1 cellular context compared by ENCODE assay signal in the genomic region with DNA sequence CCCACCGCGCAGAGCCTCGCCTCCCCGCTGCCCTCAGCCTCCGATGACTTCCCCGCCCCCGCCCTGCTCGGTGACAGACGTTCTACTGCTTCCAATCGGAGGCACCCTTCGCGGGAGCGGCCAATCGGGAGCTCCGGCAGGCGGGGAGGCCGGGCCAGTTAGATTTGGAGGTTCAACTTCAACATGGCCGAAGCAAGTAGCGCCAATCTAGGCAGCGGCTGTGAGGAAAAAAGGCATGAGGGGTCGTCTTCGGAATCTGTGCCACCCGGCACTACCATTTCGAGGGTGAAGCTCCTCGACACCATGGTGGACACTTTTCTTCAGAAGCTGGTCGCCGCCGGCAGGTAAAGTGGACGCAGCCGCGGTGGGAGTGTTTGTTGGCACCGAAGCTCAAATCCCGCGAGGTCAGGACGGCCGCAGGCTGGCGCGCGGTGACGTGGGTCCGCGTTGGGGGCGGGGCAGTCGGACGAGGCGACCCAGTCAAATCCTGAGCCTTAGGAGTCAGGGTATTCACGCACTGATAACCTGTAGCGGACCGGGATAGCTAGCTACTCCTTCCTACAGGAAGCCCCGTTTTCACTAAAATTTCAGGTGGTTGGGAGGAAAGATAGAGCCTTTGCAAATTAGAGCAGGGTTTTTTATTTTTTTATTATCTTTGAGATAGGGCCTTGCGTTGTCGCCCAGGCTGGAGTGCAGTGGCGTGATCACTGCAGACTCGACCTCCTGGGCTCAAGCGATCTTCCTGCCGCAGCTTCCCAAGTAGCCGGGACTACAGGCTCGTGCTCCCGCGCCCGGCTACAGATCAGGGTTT.
TF ChIP-seq lines count a peak whose summit lies in the region.

A gene with protein sequence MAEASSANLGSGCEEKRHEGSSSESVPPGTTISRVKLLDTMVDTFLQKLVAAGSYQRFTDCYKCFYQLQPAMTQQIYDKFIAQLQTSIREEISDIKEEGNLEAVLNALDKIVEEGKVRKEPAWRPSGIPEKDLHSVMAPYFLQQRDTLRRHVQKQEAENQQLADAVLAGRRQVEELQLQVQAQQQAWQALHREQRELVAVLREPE (plus strand): TSS at position 175 of the 811 bp plus-strand sequence. CDS start 9 bp downstream, at position 184.

TF ChIP-seq in K562, 482 proteins besides CTCF, POLR2A, EP300 and RAD21 (continued from another document and continues in another):
- TF ChIP-seq, protein P1, sequence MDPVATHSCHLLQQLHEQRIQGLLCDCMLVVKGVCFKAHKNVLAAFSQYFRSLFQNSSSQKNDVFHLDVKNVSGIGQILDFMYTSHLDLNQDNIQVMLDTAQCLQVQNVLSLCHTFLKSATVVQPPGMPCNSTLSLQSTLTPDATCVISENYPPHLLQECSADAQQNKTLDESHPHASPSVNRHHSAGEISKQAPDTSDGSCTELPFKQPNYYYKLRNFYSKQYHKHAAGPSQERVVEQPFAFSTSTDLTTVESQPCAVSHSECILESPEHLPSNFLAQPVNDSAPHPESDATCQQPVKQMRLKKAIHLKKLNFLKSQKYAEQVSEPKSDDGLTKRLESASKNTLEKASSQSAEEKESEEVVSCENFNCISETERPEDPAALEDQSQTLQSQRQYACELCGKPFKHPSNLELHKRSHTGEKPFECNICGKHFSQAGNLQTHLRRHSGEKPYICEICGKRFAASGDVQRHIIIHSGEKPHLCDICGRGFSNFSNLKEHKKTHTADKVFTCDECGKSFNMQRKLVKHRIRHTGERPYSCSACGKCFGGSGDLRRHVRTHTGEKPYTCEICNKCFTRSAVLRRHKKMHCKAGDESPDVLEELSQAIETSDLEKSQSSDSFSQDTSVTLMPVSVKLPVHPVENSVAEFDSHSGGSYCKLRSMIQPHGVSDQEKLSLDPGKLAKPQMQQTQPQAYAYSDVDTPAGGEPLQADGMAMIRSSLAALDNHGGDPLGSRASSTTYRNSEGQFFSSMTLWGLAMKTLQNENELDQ (CRISPR knock-in tag; IDR thresholded peaks at IDR 0.05; ENCODE audit: borderline replicate concordance) = no peak
- TF ChIP-seq, protein P2, sequence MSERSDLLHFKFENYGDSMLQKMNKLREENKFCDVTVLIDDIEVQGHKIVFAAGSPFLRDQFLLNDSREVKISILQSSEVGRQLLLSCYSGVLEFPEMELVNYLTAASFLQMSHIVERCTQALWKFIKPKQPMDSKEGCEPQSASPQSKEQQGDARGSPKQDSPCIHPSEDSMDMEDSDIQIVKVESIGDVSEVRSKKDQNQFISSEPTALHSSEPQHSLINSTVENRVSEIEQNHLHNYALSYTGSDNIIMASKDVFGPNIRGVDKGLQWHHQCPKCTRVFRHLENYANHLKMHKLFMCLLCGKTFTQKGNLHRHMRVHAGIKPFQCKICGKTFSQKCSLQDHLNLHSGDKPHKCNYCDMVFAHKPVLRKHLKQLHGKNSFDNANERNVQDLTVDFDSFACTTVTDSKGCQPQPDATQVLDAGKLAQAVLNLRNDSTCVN (CRISPR knock-in tag; IDR thresholded peaks at IDR 0.05) = peak; percentile 7; the same call in 1 of the 2 replicates
- TF ChIP-seq KLF6 (CRISPR knock-in tag; IDR thresholded peaks at IDR 0.05; ENCODE audit: borderline replicate concordance) (no peak), ZFPM2 (CRISPR knock-in tag; IDR thresholded peaks at IDR 0.05) (no peak), BRCA1 (IDR thresholded peaks at IDR 0.05) (no peak), BRCA1 (CRISPR knock-in tag; IDR thresholded peaks at IDR 0.05) (no peak), MIER1 (IDR thresholded peaks at IDR 0.05; ENCODE audit: low read depth) (no peak), ARID1B (IDR thresholded peaks at IDR 0.05) (no peak; the same call in 1 of the 2 replicates), MYC (IDR thresholded peaks at IDR 0.05; ENCODE audit: low read depth, low read length) (peak; percentile 82), MYC (CRISPR knock-in tag; IDR thresholded peaks at IDR 0.05; ENCODE audit: borderline replicate concordance, low read depth) (peak; percentile 50; the same call in 1 of the 2 replicates), STAT5B (CRISPR knock-in tag; IDR thresholded peaks at IDR 0.05) (no peak), ETS2 (tag; IDR thresholded peaks at IDR 0.05; ENCODE audit: borderline replicate concordance, poor library complexity, severe bottlenecking) (no peak), TBP (optimal IDR thresholded peaks at IDR 0.05; ENCODE audit: low read depth, low read length) (peak; percentile 92), SETDB1 (IDR thresholded peaks at IDR 0.05; ENCODE audit: low read length) (no peak)
- TF ChIP-seq, protein P3, sequence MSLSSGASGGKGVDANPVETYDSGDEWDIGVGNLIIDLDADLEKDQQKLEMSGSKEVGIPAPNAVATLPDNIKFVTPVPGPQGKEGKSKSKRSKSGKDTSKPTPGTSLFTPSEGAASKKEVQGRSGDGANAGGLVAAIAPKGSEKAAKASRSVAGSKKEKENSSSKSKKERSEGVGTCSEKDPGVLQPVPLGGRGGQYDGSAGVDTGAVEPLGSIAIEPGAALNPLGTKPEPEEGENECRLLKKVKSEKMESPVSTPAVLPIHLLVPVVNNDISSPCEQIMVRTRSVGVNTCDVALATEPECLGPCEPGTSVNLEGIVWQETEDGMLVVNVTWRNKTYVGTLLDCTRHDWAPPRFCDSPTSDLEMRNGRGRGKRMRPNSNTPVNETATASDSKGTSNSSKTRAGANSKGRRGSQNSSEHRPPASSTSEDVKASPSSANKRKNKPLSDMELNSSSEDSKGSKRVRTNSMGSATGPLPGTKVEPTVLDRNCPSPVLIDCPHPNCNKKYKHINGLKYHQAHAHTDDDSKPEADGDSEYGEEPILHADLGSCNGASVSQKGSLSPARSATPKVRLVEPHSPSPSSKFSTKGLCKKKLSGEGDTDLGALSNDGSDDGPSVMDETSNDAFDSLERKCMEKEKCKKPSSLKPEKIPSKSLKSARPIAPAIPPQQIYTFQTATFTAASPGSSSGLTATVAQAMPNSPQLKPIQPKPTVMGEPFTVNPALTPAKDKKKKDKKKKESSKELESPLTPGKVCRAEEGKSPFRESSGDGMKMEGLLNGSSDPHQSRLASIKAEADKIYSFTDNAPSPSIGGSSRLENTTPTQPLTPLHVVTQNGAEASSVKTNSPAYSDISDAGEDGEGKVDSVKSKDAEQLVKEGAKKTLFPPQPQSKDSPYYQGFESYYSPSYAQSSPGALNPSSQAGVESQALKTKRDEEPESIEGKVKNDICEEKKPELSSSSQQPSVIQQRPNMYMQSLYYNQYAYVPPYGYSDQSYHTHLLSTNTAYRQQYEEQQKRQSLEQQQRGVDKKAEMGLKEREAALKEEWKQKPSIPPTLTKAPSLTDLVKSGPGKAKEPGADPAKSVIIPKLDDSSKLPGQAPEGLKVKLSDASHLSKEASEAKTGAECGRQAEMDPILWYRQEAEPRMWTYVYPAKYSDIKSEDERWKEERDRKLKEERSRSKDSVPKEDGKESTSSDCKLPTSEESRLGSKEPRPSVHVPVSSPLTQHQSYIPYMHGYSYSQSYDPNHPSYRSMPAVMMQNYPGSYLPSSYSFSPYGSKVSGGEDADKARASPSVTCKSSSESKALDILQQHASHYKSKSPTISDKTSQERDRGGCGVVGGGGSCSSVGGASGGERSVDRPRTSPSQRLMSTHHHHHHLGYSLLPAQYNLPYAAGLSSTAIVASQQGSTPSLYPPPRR (CRISPR knock-in tag; IDR thresholded peaks at IDR 0.05; ENCODE audit: borderline replicate concordance) = no peak
- TF ChIP-seq, protein P4, sequence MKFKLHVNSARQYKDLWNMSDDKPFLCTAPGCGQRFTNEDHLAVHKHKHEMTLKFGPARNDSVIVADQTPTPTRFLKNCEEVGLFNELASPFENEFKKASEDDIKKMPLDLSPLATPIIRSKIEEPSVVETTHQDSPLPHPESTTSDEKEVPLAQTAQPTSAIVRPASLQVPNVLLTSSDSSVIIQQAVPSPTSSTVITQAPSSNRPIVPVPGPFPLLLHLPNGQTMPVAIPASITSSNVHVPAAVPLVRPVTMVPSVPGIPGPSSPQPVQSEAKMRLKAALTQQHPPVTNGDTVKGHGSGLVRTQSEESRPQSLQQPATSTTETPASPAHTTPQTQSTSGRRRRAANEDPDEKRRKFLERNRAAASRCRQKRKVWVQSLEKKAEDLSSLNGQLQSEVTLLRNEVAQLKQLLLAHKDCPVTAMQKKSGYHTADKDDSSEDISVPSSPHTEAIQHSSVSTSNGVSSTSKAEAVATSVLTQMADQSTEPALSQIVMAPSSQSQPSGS (CRISPR knock-in tag; IDR thresholded peaks at IDR 0.05) = no peak
- TF ChIP-seq, protein P5, sequence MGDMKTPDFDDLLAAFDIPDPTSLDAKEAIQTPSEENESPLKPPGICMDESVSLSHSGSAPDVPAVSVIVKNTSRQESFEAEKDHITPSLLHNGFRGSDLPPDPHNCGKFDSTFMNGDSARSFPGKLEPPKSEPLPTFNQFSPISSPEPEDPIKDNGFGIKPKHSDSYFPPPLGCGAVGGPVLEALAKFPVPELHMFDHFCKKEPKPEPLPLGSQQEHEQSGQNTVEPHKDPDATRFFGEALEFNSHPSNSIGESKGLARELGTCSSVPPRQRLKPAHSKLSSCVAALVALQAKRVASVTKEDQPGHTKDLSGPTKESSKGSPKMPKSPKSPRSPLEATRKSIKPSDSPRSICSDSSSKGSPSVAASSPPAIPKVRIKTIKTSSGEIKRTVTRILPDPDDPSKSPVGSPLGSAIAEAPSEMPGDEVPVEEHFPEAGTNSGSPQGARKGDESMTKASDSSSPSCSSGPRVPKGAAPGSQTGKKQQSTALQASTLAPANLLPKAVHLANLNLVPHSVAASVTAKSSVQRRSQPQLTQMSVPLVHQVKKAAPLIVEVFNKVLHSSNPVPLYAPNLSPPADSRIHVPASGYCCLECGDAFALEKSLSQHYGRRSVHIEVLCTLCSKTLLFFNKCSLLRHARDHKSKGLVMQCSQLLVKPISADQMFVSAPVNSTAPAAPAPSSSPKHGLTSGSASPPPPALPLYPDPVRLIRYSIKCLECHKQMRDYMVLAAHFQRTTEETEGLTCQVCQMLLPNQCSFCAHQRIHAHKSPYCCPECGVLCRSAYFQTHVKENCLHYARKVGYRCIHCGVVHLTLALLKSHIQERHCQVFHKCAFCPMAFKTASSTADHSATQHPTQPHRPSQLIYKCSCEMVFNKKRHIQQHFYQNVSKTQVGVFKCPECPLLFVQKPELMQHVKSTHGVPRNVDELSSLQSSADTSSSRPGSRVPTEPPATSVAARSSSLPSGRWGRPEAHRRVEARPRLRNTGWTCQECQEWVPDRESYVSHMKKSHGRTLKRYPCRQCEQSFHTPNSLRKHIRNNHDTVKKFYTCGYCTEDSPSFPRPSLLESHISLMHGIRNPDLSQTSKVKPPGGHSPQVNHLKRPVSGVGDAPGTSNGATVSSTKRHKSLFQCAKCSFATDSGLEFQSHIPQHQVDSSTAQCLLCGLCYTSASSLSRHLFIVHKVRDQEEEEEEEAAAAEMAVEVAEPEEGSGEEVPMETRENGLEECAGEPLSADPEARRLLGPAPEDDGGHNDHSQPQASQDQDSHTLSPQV (IDR thresholded peaks at IDR 0.05) = peak; percentile 78
- TF ChIP-seq, protein P6, sequence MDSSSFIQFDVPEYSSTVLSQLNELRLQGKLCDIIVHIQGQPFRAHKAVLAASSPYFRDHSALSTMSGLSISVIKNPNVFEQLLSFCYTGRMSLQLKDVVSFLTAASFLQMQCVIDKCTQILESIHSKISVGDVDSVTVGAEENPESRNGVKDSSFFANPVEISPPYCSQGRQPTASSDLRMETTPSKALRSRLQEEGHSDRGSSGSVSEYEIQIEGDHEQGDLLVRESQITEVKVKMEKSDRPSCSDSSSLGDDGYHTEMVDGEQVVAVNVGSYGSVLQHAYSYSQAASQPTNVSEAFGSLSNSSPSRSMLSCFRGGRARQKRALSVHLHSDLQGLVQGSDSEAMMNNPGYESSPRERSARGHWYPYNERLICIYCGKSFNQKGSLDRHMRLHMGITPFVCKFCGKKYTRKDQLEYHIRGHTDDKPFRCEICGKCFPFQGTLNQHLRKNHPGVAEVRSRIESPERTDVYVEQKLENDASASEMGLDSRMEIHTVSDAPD (CRISPR knock-in tag; IDR thresholded peaks at IDR 0.05) = no peak
